In the genomic region with DNA sequence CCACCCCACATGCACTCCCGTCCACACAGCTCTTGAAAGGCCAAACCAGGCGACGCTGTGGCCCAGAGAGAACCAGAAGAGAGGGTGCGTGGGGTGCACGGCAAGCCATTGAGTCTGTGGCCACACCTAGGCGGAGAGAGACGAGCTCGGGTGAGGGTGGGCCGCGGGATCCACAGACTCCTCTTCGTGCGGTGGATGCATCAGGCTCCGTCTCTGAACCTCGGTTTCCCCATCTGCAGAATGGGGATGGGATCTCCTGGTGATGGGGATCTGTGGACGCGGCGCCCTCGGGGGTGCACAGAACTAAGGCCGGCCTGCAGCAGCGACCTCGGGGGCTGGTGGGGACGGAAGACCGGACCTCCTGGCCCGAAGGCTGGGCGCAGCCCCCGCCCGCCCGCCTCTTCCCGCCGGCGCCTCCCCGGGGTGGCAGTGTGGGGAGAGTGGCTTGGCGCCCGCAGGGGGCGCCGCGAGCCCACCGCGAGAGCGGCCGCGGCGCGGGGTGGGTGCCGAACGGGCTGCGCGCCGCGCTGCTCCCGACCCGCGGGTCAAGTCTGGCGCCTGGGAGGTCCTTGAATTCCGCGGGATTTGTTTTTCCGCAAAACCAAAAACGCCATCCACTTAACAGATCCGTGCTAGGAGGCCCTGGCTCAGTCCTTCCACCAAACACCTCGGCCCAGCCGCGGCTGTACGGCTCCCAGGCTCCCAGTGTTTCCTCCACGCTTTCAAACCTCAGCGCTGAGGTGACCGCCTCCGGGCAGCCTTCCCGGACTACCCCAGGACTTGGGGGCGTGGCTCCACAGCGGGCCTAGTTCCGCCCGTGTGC, we compare ENCODE assay signal across 8 cellular contexts. TPM values are rescaled to one million over a fixed set of nuclear protein-coding genes. Genes with fewer than 3 reads are reported as not detected.
DNase-seq lines count a peak whose midpoint lies in the region; ATAC-seq and TF ChIP-seq lines count a peak whose summit lies in the region.

No MANE protein-coding gene starts in this region.

- no peaks in the 10 kb centered on the region for H3K4me1 ChIP-seq in RWPE2 (ENCODE audit: insufficient read depth, poor library complexity, severe bottlenecking)

- H3K36me3 Mint-ChIP-seq in HFFc6 (ENCODE audit: low read depth) (no peaks in the 10 kb centered on the region), progenitor cell of endocrine pancreas (ENCODE audit: insufficient read depth) (no peaks in the 10 kb centered on the region)
- H3K36me3 Mint-ChIP-seq in activated naive CD8-positive, alpha-beta T cell treated with anti-CD3 and anti-CD28 coated beads, Interleukin-2, amount 50 U/mL, for 24 hours (ENCODE audit: low read depth) = no peaks in the 10 kb centered on the region

- no peak overlapping the region for H3K27ac Mint-ChIP-seq in HFFc6
- H3K27ac Mint-ChIP-seq in activated naive CD8-positive, alpha-beta T cell treated with anti-CD3 and anti-CD28 coated beads, Interleukin-2, amount 50 U/mL, for 24 hours = no peak overlapping the region
- H3K27ac Mint-ChIP-seq in progenitor cell of endocrine pancreas = peak overlapping the region; percentile 71

- H3K4me1 Mint-ChIP-seq in HFFc6 (ENCODE audit: low read depth) (peaks cover 27% of the 10 kb centered on the region), progenitor cell of endocrine pancreas (ENCODE audit: low read depth) (peaks cover 4% of the 10 kb centered on the region)
- H3K4me1 Mint-ChIP-seq in activated naive CD8-positive, alpha-beta T cell treated with anti-CD3 and anti-CD28 coated beads, Interleukin-2, amount 50 U/mL, for 24 hours = peaks cover 5% of the 10 kb centered on the region

- peaks cover 30% of the 10 kb centered on the region for H3K27me3 ChIP-seq in RWPE2 (ENCODE audit: insufficient read depth, poor library complexity, severe bottlenecking)

- DNase-seq in Daoy (ENCODE audit: low read depth) (peak; percentile 67), HFFc6 (no peak), RWPE2 (ENCODE audit: low spot score) (no peak), left cardiac atrium (peak; percentile 75), progenitor cell of endocrine pancreas (ENCODE audit: low spot score, unreplicated experiment) (peak; percentile 40)
- peak; percentile 47 for DNase-seq in activated naive CD8-positive, alpha-beta T cell treated with anti-CD3 and anti-CD28 coated beads, Interleukin-2, amount 50 U/mL, for 24 hours

- ATAC-seq in RWPE2 (ENCODE audit: low read depth) (peak; percentile 80), left cardiac atrium (peak; percentile 95), GM18873 (IDR thresholded peaks at IDR 0.05; ENCODE audit: low FRiP score, unreplicated experiment) (no peak), HG03095 (IDR thresholded peaks at IDR 0.05; ENCODE audit: unreplicated experiment) (no peak)
- ATAC-seq in activated naive CD8-positive, alpha-beta T cell treated with anti-CD3 and anti-CD28 coated beads, Interleukin-2, amount 50 U/mL, for 24 hours = peak; percentile 83

- H3K27me3 Mint-ChIP-seq in HFFc6 (ENCODE audit: insufficient read depth) (peaks cover 13% of the 10 kb centered on the region), progenitor cell of endocrine pancreas (peaks cover 15% of the 10 kb centered on the region)
- H3K27me3 Mint-ChIP-seq in activated naive CD8-positive, alpha-beta T cell treated with anti-CD3 and anti-CD28 coated beads, Interleukin-2, amount 50 U/mL, for 24 hours = peaks cover 34% of the 10 kb centered on the region

- H3K4me3 Mint-ChIP-seq in HFFc6 (peak overlapping the region; percentile 90), progenitor cell of endocrine pancreas (ENCODE audit: low read depth) (peak overlapping the region; percentile 79)
- peak overlapping the region; percentile 75 for H3K4me3 Mint-ChIP-seq in activated naive CD8-positive, alpha-beta T cell treated with anti-CD3 and anti-CD28 coated beads, Interleukin-2, amount 50 U/mL, for 24 hours

- no peaks in the 10 kb centered on the region for H3K36me3 ChIP-seq in RWPE2 (ENCODE audit: low read depth)

- no peaks in the 10 kb centered on the region for H3K9me3 ChIP-seq in RWPE2 (ENCODE audit: severe bottlenecking)

- peak overlapping the region; percentile 31 for H3K4me3 ChIP-seq in RWPE2 (ENCODE audit: severe bottlenecking)

- TF ChIP-seq CTCF in HFFc6 (IDR thresholded peaks at IDR 0.05) = peak; percentile 75
- TF ChIP-seq CTCF in RWPE2 (IDR thresholded peaks at IDR 0.05; ENCODE audit: poor library complexity, severe bottlenecking) = peak; percentile 92
- peak; percentile 78 for TF ChIP-seq CTCF in progenitor cell of endocrine pancreas (IDR thresholded peaks at IDR 0.05; ENCODE audit: unreplicated experiment)

- H3K27ac ChIP-seq in RWPE2 (ENCODE audit: poor library complexity, severe bottlenecking) = no peak overlapping the region

- H3K9me3 Mint-ChIP-seq in HFFc6 (no peaks in the 10 kb centered on the region), progenitor cell of endocrine pancreas (ENCODE audit: low read depth) (no peaks in the 10 kb centered on the region)
- H3K9me3 Mint-ChIP-seq in activated naive CD8-positive, alpha-beta T cell treated with anti-CD3 and anti-CD28 coated beads, Interleukin-2, amount 50 U/mL, for 24 hours = no peaks in the 10 kb centered on the region

- intact Hi-C loops in left cardiac atrium (cut with DNase I) = loop anchor here (2.0 to 5.0 kb wide), 2 partner anchors 284 to 286 kb away; no protein-coding TSS in a partner anchor

RNA-seq across cellular contexts. Expression of a gene that starts 13.2 kb away (rescaled TPM):
- 52.6 and 73.3 TPM in 2 replicates for total RNA-seq in Daoy (2014; rRNA removed; shearing (Covaris generic))
- 10 to 100 TPM; 54.6 to 59.4 (median 56.8) TPM for total RNA-seq in HFFc6 (2021; fragmentation: NEBNext Ultra II Directional; extraction: Animal tissue kit (Norgen Biotek cat#: 25700))
- 10 to 100 TPM; 18.0 to 18.2 TPM for total RNA-seq in left cardiac atrium
- total RNA-seq in progenitor cell of endocrine pancreas = 46.5 and 52.6 TPM in 2 replicates

Comparison
In these comparisons a context has a peak if more than half of its experiments do, and no peak if none do; other contexts are left out.
1. DNase-seq: peak in Daoy (single experiment), activated naive CD8-positive, alpha-beta T cell treated with anti-CD3 and anti-CD28 coated beads, Interleukin-2, amount 50 U/mL, for 24 hours (single experiment), left cardiac atrium (single experiment) and progenitor cell of endocrine pancreas (single experiment); none in HFFc6 (single experiment) and RWPE2 (single experiment).
2. ATAC-seq: peak in RWPE2 (single experiment), activated naive CD8-positive, alpha-beta T cell treated with anti-CD3 and anti-CD28 coated beads, Interleukin-2, amount 50 U/mL, for 24 hours (single experiment) and left cardiac atrium (2 of 2); none in GM18873 (single experiment) and HG03095 (single experiment).
3. Peak in every context shown above with its lines, with median percentiles within 50 percentile points of each other: H3K4me3 Mint-ChIP-seq and CTCF ChIP-seq.